8 cellular contexts compared by ENCODE assay signal in the genomic region with DNA sequence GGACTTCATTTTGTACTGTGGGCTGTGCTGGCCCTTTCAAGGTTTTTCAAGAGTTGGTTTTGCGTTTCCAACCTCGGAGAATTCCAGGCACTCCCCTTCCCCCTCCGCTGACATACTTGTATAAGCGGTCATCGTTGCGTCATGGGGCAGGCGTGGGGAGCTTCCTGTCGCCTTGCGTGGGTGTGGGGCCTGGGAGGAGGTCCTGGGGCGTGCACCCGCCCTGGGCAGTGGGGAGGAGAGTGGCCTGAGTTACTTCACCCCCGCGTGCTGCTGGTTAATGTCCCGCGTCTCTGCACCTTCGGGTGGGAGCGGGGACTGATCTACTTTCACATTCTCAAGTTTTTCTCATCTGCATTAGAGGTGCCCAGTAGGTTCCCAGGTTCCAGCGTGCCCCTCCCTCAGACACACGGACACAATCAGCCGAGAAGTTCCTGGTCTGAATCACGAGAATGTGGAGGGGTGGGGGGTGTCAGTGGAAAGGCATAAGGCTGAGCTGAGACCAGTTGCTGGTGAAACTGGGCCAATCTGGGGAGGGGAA. TPM values are rescaled to one million over a fixed set of nuclear protein-coding genes. Genes with fewer than 3 reads are reported as not detected.
DNase-seq lines count a peak whose midpoint lies in the region; ATAC-seq, FAIRE-seq and TF ChIP-seq lines count a peak whose summit lies in the region.

No MANE protein-coding gene starts in this region.

- H3K18ac ChIP-seq in IMR-90 (ENCODE audit: low read depth, low read length) = peak overlapping the region; percentile 83

- H3K4me2 ChIP-seq in IMR-90 (ENCODE audit: low read depth, low read length) (peak overlapping the region; percentile 90), K562 (ENCODE audit: insufficient read depth, low read length) (peak overlapping the region; percentile 93)

- H3K36me3 ChIP-seq in IMR-90 (ENCODE audit: control insufficient read depth, insufficient read depth, low read length) (peaks cover 2% of the 10 kb centered on the region; the same call in 1 of the 2 replicates), K562 (ENCODE audit: control insufficient read depth, insufficient read depth, low read length) (peaks cover 14% of the 10 kb centered on the region; the same call in 1 of the 3 replicates), iPS DF 6.9 (ENCODE audit: control insufficient read depth, insufficient read depth, low read length) (peaks cover 3% of the 10 kb centered on the region), gastrocnemius medialis (no peaks in the 10 kb centered on the region)

- TF ChIP-seq POLR2A in IMR-90 (IDR thresholded peaks at IDR 0.05; ENCODE audit: low read depth, low read length) (peak; percentile 59; the same call in 1 of the 2 replicates), K562 (conservative IDR thresholded peaks at IDR 0.05) (peak; percentile 43), gastrocnemius medialis (IDR thresholded peaks at IDR 0.05) (peak; percentile 57 to 66)

- H2AK9ac ChIP-seq in IMR-90 (replicated peaks; ENCODE audit: low read depth, low read length, poor library complexity) = peak overlapping the region; percentile 96

- FAIRE-seq in K562 (lab: Jason Lieb, UNC) = peak; percentile 19

- no CpG with 5 or more reads among the region's 21 CpGs for WGBS in IMR-90 (ENCODE audit: extremely low coverage in 2 of 2, insufficient read length in 1 of 2), 2 experiments
- WGBS in K562 (ENCODE audit: insufficient coverage, low coverage, missing lambda C conversion rate) = 1% methylated on average over 21 of the region's 21 CpGs
- no CpG with 5 or more reads among the region's 21 CpGs for WGBS in iPS DF 6.9 (ENCODE audit: insufficient coverage, insufficient read length)

- H3K9me1 ChIP-seq in IMR-90 (ENCODE audit: insufficient read depth, low read length) = no peaks in the 10 kb centered on the region
- no peaks in the 10 kb centered on the region for H3K9me1 ChIP-seq in K562 (ENCODE audit: control insufficient read depth, insufficient read depth, low read length)

- intact Hi-C loops in IMR-90 (cut with micrococcal nuclease) = loop anchor here (1.0 kb wide), 1 partner anchor 107 kb away; no protein-coding TSS in a partner anchor
- intact Hi-C loops in K562 (cut with micrococcal nuclease) = loop anchor here (5.0 kb wide), 1 partner anchor 38 kb away; no protein-coding TSS in a partner anchor
- intact Hi-C loops in gastrocnemius medialis (cut with DNase I; ENCODE audit: low total_unique reads) = loop anchor here (5.0 kb wide), 5 partner anchors 53 to 1408 kb away; a partner anchor contains a TSS

- peak overlapping the region; percentile 22; the same call in 1 of the 3 replicates for H2BK15ac ChIP-seq in IMR-90 (ENCODE audit: low read depth, low read length)

- peak overlapping the region; percentile 98 for H3K23ac ChIP-seq in IMR-90 (ENCODE audit: low read depth, low read length)

- peak overlapping the region; percentile 88 for H2BK5ac ChIP-seq in IMR-90 (ENCODE audit: low read depth, low read length, poor library complexity, severe bottlenecking)

- peaks cover 8% of the 10 kb centered on the region for H3K36me3 Mint-ChIP-seq in T-helper 17 cell (ENCODE audit: low read depth)

- H3K4ac ChIP-seq in IMR-90 (ENCODE audit: low read depth, low read length) = peak overlapping the region; percentile 95

- H3K27me3 ChIP-seq in IMR-90 (ENCODE audit: control insufficient read depth, insufficient read depth, low read length) = no peaks in the 10 kb centered on the region
- H3K27me3 ChIP-seq in K562 (ENCODE audit: control insufficient read depth in 2 of 2, insufficient read depth in 2 of 2, low read length in 2 of 2) = no peaks in the 10 kb centered on the region
- no peaks in the 10 kb centered on the region for H3K27me3 ChIP-seq in iPS DF 6.9 (ENCODE audit: control insufficient read depth, insufficient read depth, low read length)
- H3K27me3 ChIP-seq in gastrocnemius medialis = peaks cover 0 to 25% (median 14%) of the 10 kb centered on the region in 3 donors

- peak overlapping the region; percentile 98 for H3K56ac ChIP-seq in IMR-90 (ENCODE audit: extremely low read depth, insufficient read depth, low read length)

- peak; percentile 4 for ATAC-seq in IMR-90 (ENCODE audit: low read depth)
- no peak for ATAC-seq in T-helper 17 cell
- no peak for ATAC-seq in K562
- no peak for ATAC-seq in gastrocnemius medialis
- no peak for ATAC-seq in GM18909 (IDR thresholded peaks at IDR 0.05; ENCODE audit: poor library complexity, unreplicated experiment)
- ATAC-seq in GM21447 (IDR thresholded peaks at IDR 0.05; ENCODE audit: unreplicated experiment) = no peak

- peak overlapping the region; percentile 4 for H2AFZ ChIP-seq in IMR-90 (replicated peaks; ENCODE audit: low read length, poor library complexity)
- H2AFZ ChIP-seq in K562 (ENCODE audit: low read depth, low read length) = no peak overlapping the region

- H3K27ac ChIP-seq in IMR-90 (ENCODE audit: insufficient read depth, low read length) = peak overlapping the region; percentile 80
- peak overlapping the region; percentile 95 for H3K27ac ChIP-seq in K562 (ENCODE audit: extremely low read depth, low read depth, low read length)
- peak overlapping the region; percentile 12 for H3K27ac ChIP-seq in iPS DF 6.9 (ENCODE audit: low read length)
- H3K27ac ChIP-seq in gastrocnemius medialis = peak overlapping the region; percentile 96 to 99 (median 98)

- H3K9me3 ChIP-seq in IMR-90 (ENCODE audit: control insufficient read depth, insufficient read depth, low read length) (no peaks in the 10 kb centered on the region), T-helper 17 cell (ENCODE audit: control insufficient read depth, low read length, poor library complexity, severe bottlenecking) (peaks cover 4% of the 10 kb centered on the region), K562 (replicated peaks; ENCODE audit: control insufficient read depth, insufficient read depth, low read depth, low read length) (no peaks in the 10 kb centered on the region), iPS DF 6.9 (ENCODE audit: control insufficient read depth, insufficient read depth, low read length) (no peaks in the 10 kb centered on the region), gastrocnemius medialis (no peaks in the 10 kb centered on the region)

- peaks cover 59% of the 10 kb centered on the region for H3K4me1 Mint-ChIP-seq in T-helper 17 cell

- no peak for TF ChIP-seq EP300 in K562 (IDR thresholded peaks at IDR 0.05; ENCODE audit: low read length)

- peaks cover 29% of the 10 kb centered on the region for H4K20me1 ChIP-seq in IMR-90 (ENCODE audit: insufficient read depth, low read length)
- H4K20me1 ChIP-seq in K562 (replicated peaks; ENCODE audit: control insufficient read depth, insufficient read depth, low read length) = peaks cover 23% of the 10 kb centered on the region

- TF ChIP-seq RAD21 in IMR-90 (IDR thresholded peaks at IDR 0.05; ENCODE audit: low read length) = no peak
- peak in 1 of 2 experiments; percentile 10; a peak in 1 of 4 replicates for TF ChIP-seq RAD21 in K562 (CRISPR knock-in tag; conservative IDR thresholded peaks at IDR 0.05 in 1 of 2, IDR thresholded peaks at IDR 0.05 in 1 of 2)

- peaks cover 0 to 38% of the 10 kb centered on the region in 2 experiments; a peak in 2 of 4 replicates for H3K79me1 ChIP-seq in IMR-90 (ENCODE audit: low read depth in 1 of 2, low read length in 2 of 2)

- peak overlapping the region; percentile 93 for H3K4me3 Mint-ChIP-seq in T-helper 17 cell

- CTCF ChIA-PET in IMR-90 (lab: Yijun Ruan, JAX) (no interaction called here), K562 (lab: Yijun Ruan, JAX; ENCODE audit: low intra/inter-chr PET ratio) (interaction anchor here (0.7 kb wide), 1 partner anchor 188 kb away, joined by 3 read pairs; no protein-coding TSS in a partner anchor)

- peaks cover 12% of the 10 kb centered on the region for H3K4me1 ChIP-seq in IMR-90 (ENCODE audit: control insufficient read depth, insufficient read depth, low read length)
- H3K4me1 ChIP-seq in K562 (replicated peaks in 1 of 2; ENCODE audit: control insufficient read depth in 2 of 2, insufficient read depth in 2 of 2, low read length in 2 of 2) = peaks cover 11 to 60% of the 10 kb centered on the region in 2 experiments
- H3K4me1 ChIP-seq in iPS DF 6.9 (ENCODE audit: control insufficient read depth, insufficient read depth, low read length) = peaks cover 2% of the 10 kb centered on the region
- H3K4me1 ChIP-seq in gastrocnemius medialis = peaks cover 22 to 34% of the 10 kb centered on the region in 2 donors

- dilution Hi-C loops in IMR-90 (cut with HindIII; ENCODE audit: low sequenced_read_pairs, unreplicated experiment) = no loop called here

- peaks cover 61% of the 10 kb centered on the region for H3K79me2 ChIP-seq in K562 (ENCODE audit: control insufficient read depth, insufficient read depth, low read length)

- peak overlapping the region; percentile 65 for H2BK120ac ChIP-seq in IMR-90 (ENCODE audit: low read depth, low read length)

- H3K4me3 ChIP-seq in IMR-90 (ENCODE audit: insufficient read depth, low read depth, low read length) = peak overlapping the region; percentile 82
- peak overlapping the region; percentile 98 for H3K4me3 ChIP-seq in K562
- H3K4me3 ChIP-seq in iPS DF 6.9 (ENCODE audit: low read length) = peak overlapping the region; percentile 75
- peak overlapping the region; percentile 56 to 94 (median 91) for H3K4me3 ChIP-seq in gastrocnemius medialis

- BruUV-seq in IMR-90 (replicated peaks; lab: Mats Ljungman, UMichigan) (no TSS peak), K562 (replicated peaks; lab: Mats Ljungman, UMichigan) (TSS peak; percentile 72)

- no peak overlapping the region; the same call in 1 of the 2 replicates for H2BK20ac ChIP-seq in IMR-90 (ENCODE audit: low read depth, low read length)

- H4K5ac ChIP-seq in IMR-90 (ENCODE audit: low read depth, low read length) = peak overlapping the region; percentile 57

- H3K14ac ChIP-seq in IMR-90 (replicated peaks; ENCODE audit: low read depth, low read length) = peak overlapping the region; percentile 99

- H2AK5ac ChIP-seq in IMR-90 (ENCODE audit: low read depth, low read length) = peak overlapping the region; percentile 88

- in situ Hi-C loops in Caki2 (cut with HindIII; ENCODE audit: low pct_unique_long_range_greater_than_20kb, low sequenced_read_pairs) = no loop called here
- in situ Hi-C loops in IMR-90 (cut with MboI; ENCODE audit: low sequenced_read_pairs) = loop anchor here (10.0 kb wide), 1 partner anchor 690 kb away; no protein-coding TSS in a partner anchor
- in situ Hi-C loops in K562 (cut with MboI) = no loop called here
- in situ Hi-C loops in gastrocnemius medialis (cut with MboI; ENCODE audit: low sequenced_read_pairs in 4 of 4) = no loop called here

- POLR2A ChIA-PET in IMR-90 (lab: Charles Lee; ENCODE audit: unreplicated experiment) = interaction anchor here (0.5 to 0.6 kb wide), 2 partner anchors 9 to 63 kb away, joined by 3 to 7 read pairs; no protein-coding TSS in a partner anchor
- POLR2A ChIA-PET in K562 (lab: Yijun Ruan, JAX) = interaction anchor here (0.5 to 3.3 kb wide), 20 partner anchors 9 to 488 kb away, joined by 3 to 39 read pairs (median 4); a partner anchor contains a TSS

- H3K27ac Mint-ChIP-seq in T-helper 17 cell = peak overlapping the region; percentile 97

- H3K27me3 Mint-ChIP-seq in T-helper 17 cell = no peaks in the 10 kb centered on the region

- TF ChIP-seq CTCF in IMR-90 (conservative IDR thresholded peaks at IDR 0.05; ENCODE audit: low read depth, low read length) (no peak), K562 (IDR thresholded peaks at IDR 0.05 in 2 of 3, conservative IDR thresholded peaks at IDR 0.05 in 1 of 3; ENCODE audit: insufficient read depth in 2 of 3, low read depth in 1 of 3, low read length in 3 of 3) (no peak), gastrocnemius medialis (IDR thresholded peaks at IDR 0.05 in 4 of 5, conservative IDR thresholded peaks at IDR 0.05 in 1 of 5) (no peak)

- H3K9ac ChIP-seq in IMR-90 (ENCODE audit: low read depth, low read length) (peak overlapping the region; percentile 99), K562 (ENCODE audit: insufficient read depth in 1 of 2, low read depth in 2 of 2, low read length in 2 of 2) (peak overlapping the region; percentile 96 to 97)

- H4K8ac ChIP-seq in IMR-90 (ENCODE audit: low read depth in 2 of 2, low read length in 2 of 2) = peak overlapping the region; percentile 77 to 81

- H4K91ac ChIP-seq in IMR-90 (ENCODE audit: insufficient read depth, low read depth, low read length) = peak overlapping the region; percentile 93

- DNase-seq in Caki2 (ENCODE audit: low read depth) (peak; percentile 80), IMR-90 (peak; percentile 95), T-helper 17 cell (peak in 1 of 3 donors; percentile 19), K562 (ENCODE audit: extremely low read depth in 1 of 4, low spot score in 3 of 4) (peak; percentile 58 to 87 (median 64)), iPS DF 6.9 (ENCODE audit: low read depth, low spot score) (no peak), gastrocnemius medialis (peak; percentile 75 to 87)

RNA-seq across cellular contexts. Expression of a gene that starts 4.1 kb away (rescaled TPM):
- total RNA-seq in Caki2 (2014; rRNA removed; shearing (Covaris generic); ENCODE audit: low replicate concordance) = 29.3 and 37.1 TPM in 2 replicates
- 7.7 and 17.5 TPM in 2 replicates for total RNA-seq in IMR-90 (2012; rRNA removed)
- 99.4 and 102 TPM in 2 replicates for polyA plus RNA-seq in IMR-90 (2012; rRNA removed)
- polyA plus RNA-seq in IMR-90 (2012; cell fraction: cytosol; rRNA removed) = 235 and 278 TPM in 2 replicates
- 283 and 529 TPM in 2 replicates for polyA plus RNA-seq in IMR-90 (2012; cell fraction: nucleus; rRNA removed; ENCODE audit: low replicate concordance)
- 100 to 1,000 TPM; 376 to 523 TPM for total RNA-seq in T-helper 17 cell
- total RNA-seq in K562 (2011; cell fraction: chromatin; rRNA removed; ENCODE audit: low replicate concordance) = 67.1 and 140 TPM in 2 replicates
- total RNA-seq in K562 (2011; cell fraction: nucleolus; rRNA removed) = 139 and 159 TPM in 2 replicates
- total RNA-seq in K562 (2011; cell fraction: nucleoplasm; rRNA removed) = 90.2 and 96.9 TPM in 2 replicates
- 84.5 and 134 TPM in 2 replicates for total RNA-seq in K562 (2014; rRNA removed)
- 23.6 and 24.4 TPM in 2 replicates for total RNA-seq in K562 (2014; rRNA removed; fragmentation: Illumina TruSeq; extraction: Trizol)
- total RNA-seq in K562 (2015; rRNA removed; fragmentation: Illumina TruSeq; extraction: Trizol) = 14.8 and 17.4 TPM in 2 replicates
- 205 and 214 TPM in 2 replicates for total RNA-seq in K562 (2021)
- 23.7 and 32.9 TPM in 2 replicates for polyA plus RNA-seq in K562 (2011; rRNA removed)
- polyA plus RNA-seq in K562 (2011; cell fraction: cytosol; rRNA removed) = 37.6 and 91.2 TPM in 2 replicates
- 112 and 193 TPM in 2 replicates for polyA plus RNA-seq in K562 (2011; cell fraction: nucleus; rRNA removed)
- 158 and 169 TPM in 2 replicates for polyA plus RNA-seq in K562 (2012)
- polyA plus RNA-seq in K562 (2014; fragmentation: Illumina TruSeq; extraction: Trizol) = 35.5 and 67.9 TPM in 2 replicates
- polyA plus RNA-seq in K562 (2014; fragmentation: Nextera tagmentation; extraction: Ambion mirVana) = 1 to 10 TPM; 4.5 to 5.1 TPM
- 127 and 140 TPM in 2 replicates for polyA plus RNA-seq in K562 (2014; rRNA removed)
- polyA minus RNA-seq in K562 (2011; rRNA and poly(A)+ RNA removed) = 8.8 and 9.1 TPM in 2 replicates
- polyA minus RNA-seq in K562 (2011; cell fraction: cytosol; rRNA and poly(A)+ RNA removed) = 38.4 and 48.8 TPM in 2 replicates
- polyA minus RNA-seq in K562 (2011; cell fraction: nucleus; rRNA and poly(A)+ RNA removed) = 39.2 and 41.5 TPM in 2 replicates
- 10 to 100 TPM; 15.4 to 19.1 (median 16.7) TPM for total RNA-seq in gastrocnemius medialis

RNA-seq across cellular contexts. Expression of a gene that starts 4.1 kb away (rescaled TPM):
- total RNA-seq in Caki2 (2014; rRNA removed; shearing (Covaris generic); ENCODE audit: low replicate concordance) = 172 and 177 TPM in 2 replicates
- 64.9 and 76.7 TPM in 2 replicates for total RNA-seq in IMR-90 (2012; rRNA removed)
- 77.9 and 82.0 TPM in 2 replicates for polyA plus RNA-seq in IMR-90 (2012; rRNA removed)
- polyA plus RNA-seq in IMR-90 (2012; cell fraction: cytosol; rRNA removed) = 83.2 and 104 TPM in 2 replicates
- 242 and 318 TPM in 2 replicates for polyA plus RNA-seq in IMR-90 (2012; cell fraction: nucleus; rRNA removed; ENCODE audit: low replicate concordance)
- 10 to 100 TPM; 33.5 TPM for total RNA-seq in T-helper 17 cell
- 25.6 and 67.7 TPM in 2 replicates for total RNA-seq in K562 (2011; cell fraction: chromatin; rRNA removed; ENCODE audit: low replicate concordance)
- total RNA-seq in K562 (2011; cell fraction: nucleolus; rRNA removed) = 56.9 and 60.3 TPM in 2 replicates
- 42.4 and 42.7 TPM in 2 replicates for total RNA-seq in K562 (2011; cell fraction: nucleoplasm; rRNA removed)
- 57.8 and 59.2 TPM in 2 replicates for total RNA-seq in K562 (2014; rRNA removed)
- 12.6 and 19.0 TPM in 2 replicates for total RNA-seq in K562 (2014; rRNA removed; fragmentation: Illumina TruSeq; extraction: Trizol)
- total RNA-seq in K562 (2015; rRNA removed; fragmentation: Illumina TruSeq; extraction: Trizol) = 31.0 and 33.9 TPM in 2 replicates
- 39.6 and 41.6 TPM in 2 replicates for total RNA-seq in K562 (2021)
- polyA plus RNA-seq in K562 (2011; rRNA removed) = 46.6 and 77.4 TPM in 2 replicates
- polyA plus RNA-seq in K562 (2011; cell fraction: cytosol; rRNA removed) = 62.2 and 72.6 TPM in 2 replicates
- 159 and 172 TPM in 2 replicates for polyA plus RNA-seq in K562 (2011; cell fraction: nucleus; rRNA removed)
- 46.6 and 75.7 TPM in 2 replicates for polyA plus RNA-seq in K562 (2012)
- 30.3 and 35.2 TPM in 2 replicates for polyA plus RNA-seq in K562 (2014; fragmentation: Illumina TruSeq; extraction: Trizol)
- 1 to 10 TPM in 1 of 2 experiments, under 1 TPM in 1; 0.51 to 1.7 TPM for polyA plus RNA-seq in K562 (2014; fragmentation: Nextera tagmentation; extraction: Ambion mirVana)
- 66.3 and 78.0 TPM in 2 replicates for polyA plus RNA-seq in K562 (2014; rRNA removed)
- 12.8 and 14.0 TPM in 2 replicates for polyA minus RNA-seq in K562 (2011; rRNA and poly(A)+ RNA removed)
- polyA minus RNA-seq in K562 (2011; cell fraction: cytosol; rRNA and poly(A)+ RNA removed) = 14.0 and 15.9 TPM in 2 replicates
- 10.5 and 19.3 TPM in 2 replicates for polyA minus RNA-seq in K562 (2011; cell fraction: nucleus; rRNA and poly(A)+ RNA removed)
- total RNA-seq in gastrocnemius medialis = 10 to 100 TPM; 16.5 to 40.7 (median 33.4) TPM

RNA-seq across cellular contexts. Expression of a gene that starts 36.2 kb away (rescaled TPM):
- total RNA-seq in Caki2 (2014; rRNA removed; shearing (Covaris generic); ENCODE audit: low replicate concordance) = 59.3 and 86.8 TPM in 2 replicates
- 42.5 and 56.7 TPM in 2 replicates for total RNA-seq in IMR-90 (2012; rRNA removed)
- polyA plus RNA-seq in IMR-90 (2012; rRNA removed) = 181 and 243 TPM in 2 replicates
- 122 and 198 TPM in 2 replicates for polyA plus RNA-seq in IMR-90 (2012; cell fraction: cytosol; rRNA removed)
- polyA plus RNA-seq in IMR-90 (2012; cell fraction: nucleus; rRNA removed; ENCODE audit: low replicate concordance) = 98.8 and 265 TPM in 2 replicates
- 10 to 100 TPM; 23.1 to 26.4 TPM for total RNA-seq in T-helper 17 cell
- 31.6 and 133 TPM in 2 replicates for total RNA-seq in K562 (2011; cell fraction: chromatin; rRNA removed; ENCODE audit: low replicate concordance)
- total RNA-seq in K562 (2011; cell fraction: nucleolus; rRNA removed) = 77.5 and 89.6 TPM in 2 replicates
- total RNA-seq in K562 (2011; cell fraction: nucleoplasm; rRNA removed) = 35.3 and 45.1 TPM in 2 replicates
- total RNA-seq in K562 (2014; rRNA removed) = 62.4 and 85.7 TPM in 2 replicates
- 9.1 and 9.5 TPM in 2 replicates for total RNA-seq in K562 (2014; rRNA removed; fragmentation: Illumina TruSeq; extraction: Trizol)
- 40.2 and 46.8 TPM in 2 replicates for total RNA-seq in K562 (2015; rRNA removed; fragmentation: Illumina TruSeq; extraction: Trizol)
- 93.0 and 96.6 TPM in 2 replicates for total RNA-seq in K562 (2021)
- polyA plus RNA-seq in K562 (2011; rRNA removed) = 25.8 and 49.0 TPM in 2 replicates
- 59.4 and 222 TPM in 2 replicates for polyA plus RNA-seq in K562 (2011; cell fraction: cytosol; rRNA removed)
- 52.2 and 123 TPM in 2 replicates for polyA plus RNA-seq in K562 (2011; cell fraction: nucleus; rRNA removed)
- 35.2 and 37.0 TPM in 2 replicates for polyA plus RNA-seq in K562 (2012)
- 23.2 and 90.7 TPM in 2 replicates for polyA plus RNA-seq in K562 (2014; fragmentation: Illumina TruSeq; extraction: Trizol)
- polyA plus RNA-seq in K562 (2014; fragmentation: Nextera tagmentation; extraction: Ambion mirVana) = under 1 TPM; 0.04 to 0.17 TPM
- polyA plus RNA-seq in K562 (2014; rRNA removed) = 46.1 and 68.1 TPM in 2 replicates
- 17.9 and 39.8 TPM in 2 replicates for polyA minus RNA-seq in K562 (2011; rRNA and poly(A)+ RNA removed)
- 67.5 and 79.0 TPM in 2 replicates for polyA minus RNA-seq in K562 (2011; cell fraction: cytosol; rRNA and poly(A)+ RNA removed)
- 16.6 and 18.0 TPM in 2 replicates for polyA minus RNA-seq in K562 (2011; cell fraction: nucleus; rRNA and poly(A)+ RNA removed)
- total RNA-seq in gastrocnemius medialis = 10 to 100 TPM; 36.3 to 81.3 (median 49.4) TPM

RNA-seq across cellular contexts. Expression of a gene that starts 37.8 kb away (rescaled TPM):
- total RNA-seq in Caki2 (2014; rRNA removed; shearing (Covaris generic); ENCODE audit: low replicate concordance) = 107 and 166 TPM in 2 replicates
- total RNA-seq in IMR-90 (2012; rRNA removed) = 23.3 and 28.3 TPM in 2 replicates
- 56.0 and 62.1 TPM in 2 replicates for polyA plus RNA-seq in IMR-90 (2012; rRNA removed)
- polyA plus RNA-seq in IMR-90 (2012; cell fraction: cytosol; rRNA removed) = 30.8 and 37.2 TPM in 2 replicates
- 280 and 687 TPM in 2 replicates for polyA plus RNA-seq in IMR-90 (2012; cell fraction: nucleus; rRNA removed; ENCODE audit: low replicate concordance)
- 10 to 100 TPM; 60.3 to 72.3 TPM for total RNA-seq in T-helper 17 cell
- total RNA-seq in K562 (2011; cell fraction: chromatin; rRNA removed; ENCODE audit: low replicate concordance) = 73.3 and 179 TPM in 2 replicates
- total RNA-seq in K562 (2011; cell fraction: nucleolus; rRNA removed) = 168 and 175 TPM in 2 replicates
- total RNA-seq in K562 (2011; cell fraction: nucleoplasm; rRNA removed) = 79.0 and 80.0 TPM in 2 replicates
- total RNA-seq in K562 (2014; rRNA removed) = 89.1 and 113 TPM in 2 replicates
- 25.8 and 42.9 TPM in 2 replicates for total RNA-seq in K562 (2014; rRNA removed; fragmentation: Illumina TruSeq; extraction: Trizol)
- 54.3 and 60.2 TPM in 2 replicates for total RNA-seq in K562 (2015; rRNA removed; fragmentation: Illumina TruSeq; extraction: Trizol)
- total RNA-seq in K562 (2021) = 118 TPM in 2 replicates
- polyA plus RNA-seq in K562 (2011; rRNA removed) = 44.1 and 53.3 TPM in 2 replicates
- polyA plus RNA-seq in K562 (2011; cell fraction: cytosol; rRNA removed) = 39.2 and 80.0 TPM in 2 replicates
- 282 and 531 TPM in 2 replicates for polyA plus RNA-seq in K562 (2011; cell fraction: nucleus; rRNA removed)
- polyA plus RNA-seq in K562 (2012) = 59.6 and 77.8 TPM in 2 replicates
- 84.8 and 96.2 TPM in 2 replicates for polyA plus RNA-seq in K562 (2014; fragmentation: Illumina TruSeq; extraction: Trizol)
- polyA plus RNA-seq in K562 (2014; fragmentation: Nextera tagmentation; extraction: Ambion mirVana) = 10 to 100 TPM in 1 of 2 experiments, 1 to 10 TPM in 1; 5.8 to 10.9 TPM
- 155 and 158 TPM in 2 replicates for polyA plus RNA-seq in K562 (2014; rRNA removed)
- polyA minus RNA-seq in K562 (2011; rRNA and poly(A)+ RNA removed) = 23.7 and 27.9 TPM in 2 replicates
- polyA minus RNA-seq in K562 (2011; cell fraction: cytosol; rRNA and poly(A)+ RNA removed) = 49.3 and 51.7 TPM in 2 replicates
- polyA minus RNA-seq in K562 (2011; cell fraction: nucleus; rRNA and poly(A)+ RNA removed) = 50.5 and 77.3 TPM in 2 replicates
- total RNA-seq in gastrocnemius medialis = 10 to 100 TPM; 31.7 to 47.9 (median 45.0) TPM

RNA-seq across cellular contexts. Expression of a gene that starts 51.7 kb away (rescaled TPM):
- not detected in 2 replicates for total RNA-seq in Caki2 (2014; rRNA removed; shearing (Covaris generic); ENCODE audit: low replicate concordance)
- total RNA-seq in IMR-90 (2012; rRNA removed) (0.28 and 0.36 TPM in 2 replicates), T-helper 17 cell (10 to 100 TPM in 1 of 2 donors, 1 to 10 TPM in 1; 6.9 to 17.9 TPM), K562 (2014; rRNA removed) (266 and 312 TPM in 2 replicates), K562 (2014; rRNA removed; fragmentation: Illumina TruSeq; extraction: Trizol) (13.2 and 17.7 TPM in 2 replicates), K562 (2015; rRNA removed; fragmentation: Illumina TruSeq; extraction: Trizol) (89.9 and 108 TPM in 2 replicates), K562 (2021) (216 and 218 TPM in 2 replicates), gastrocnemius medialis (1 to 10 TPM; 2.6 to 5.0 (median 3.1) TPM)
- polyA plus RNA-seq in IMR-90 (2012; rRNA removed) (0.39 and 0.63 TPM in 2 replicates), K562 (2011; rRNA removed) (34.0 and 47.0 TPM in 2 replicates), K562 (2014; fragmentation: Illumina TruSeq; extraction: Trizol) (17.8 and 71.5 TPM in 2 replicates), K562 (2014; fragmentation: Nextera tagmentation; extraction: Ambion mirVana) (1 to 10 TPM; 1.3 to 1.6 TPM), K562 (2014; rRNA removed) (165 and 175 TPM in 2 replicates)
- 0.17 and 0.64 TPM in 2 replicates for polyA plus RNA-seq in IMR-90 (2012; cell fraction: cytosol; rRNA removed)
- 0.56 and 1.4 TPM in 2 replicates for polyA plus RNA-seq in IMR-90 (2012; cell fraction: nucleus; rRNA removed; ENCODE audit: low replicate concordance)
- total RNA-seq in K562 (2011; cell fraction: chromatin; rRNA removed; ENCODE audit: low replicate concordance) = 54.5 and 112 TPM in 2 replicates
- 105 and 123 TPM in 2 replicates for total RNA-seq in K562 (2011; cell fraction: nucleolus; rRNA removed)
- 74.6 and 89.7 TPM in 2 replicates for total RNA-seq in K562 (2011; cell fraction: nucleoplasm; rRNA removed)
- 73.1 and 246 TPM in 2 replicates for polyA plus RNA-seq in K562 (2011; cell fraction: cytosol; rRNA removed)
- polyA plus RNA-seq in K562 (2011; cell fraction: nucleus; rRNA removed) = 76.6 and 132 TPM in 2 replicates
- 144 and 229 TPM in 2 replicates for polyA plus RNA-seq in K562 (2012)
- 12.7 and 14.2 TPM in 2 replicates for polyA minus RNA-seq in K562 (2011; rRNA and poly(A)+ RNA removed)
- 46.0 and 79.3 TPM in 2 replicates for polyA minus RNA-seq in K562 (2011; cell fraction: cytosol; rRNA and poly(A)+ RNA removed)
- polyA minus RNA-seq in K562 (2011; cell fraction: nucleus; rRNA and poly(A)+ RNA removed) = 37.4 and 52.3 TPM in 2 replicates

Comparison
In these comparisons a context has a peak if more than half of its experiments do, and no peak if none do; other contexts are left out.
1. H3K27ac ChIP-seq: peak in every context shown above with its lines; median percentile 98 in gastrocnemius medialis; 95 in K562; 80 in IMR-90; 12 in iPS DF 6.9.